In the genomic region with DNA sequence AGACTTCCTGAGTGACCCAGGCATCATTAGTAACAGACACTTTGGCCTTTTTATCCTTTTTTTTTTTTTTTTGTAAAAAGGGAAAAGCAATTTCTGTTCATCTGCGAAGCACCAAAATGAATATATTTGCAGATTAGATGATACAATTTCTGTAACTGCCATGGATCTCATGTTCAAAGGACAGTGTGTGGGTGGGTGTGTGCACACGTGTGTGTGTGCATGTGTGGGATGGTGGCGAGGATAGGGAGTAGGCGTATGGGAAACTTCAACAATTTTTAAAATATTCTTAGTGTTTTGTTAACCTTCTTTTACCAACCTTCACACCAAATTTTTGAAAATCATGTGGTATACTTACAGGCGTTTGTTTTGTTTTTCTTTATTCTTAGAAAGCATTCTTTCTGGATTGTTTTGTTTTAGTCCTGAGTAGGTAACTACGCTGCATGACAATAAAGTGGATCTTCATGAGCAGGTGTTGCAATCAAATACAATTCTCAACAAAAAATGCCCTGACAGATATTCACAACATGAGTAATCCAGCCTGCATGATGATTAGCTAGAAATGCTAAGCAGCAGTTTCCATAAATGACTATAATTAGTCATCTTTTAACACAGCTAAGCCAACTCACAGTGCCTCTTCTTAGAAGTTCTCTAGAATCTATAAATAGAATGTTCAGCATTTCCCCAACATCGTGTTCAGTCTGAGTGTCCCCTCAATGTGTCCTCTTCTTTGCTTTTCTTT, we compare ENCODE assay signal across 8 cellular contexts. TPM values are rescaled to one million over a fixed set of nuclear protein-coding genes. Genes with fewer than 3 reads are reported as not detected.
DNase-seq lines count a peak whose midpoint lies in the region; ATAC-seq and TF ChIP-seq lines count a peak whose summit lies in the region.

No MANE protein-coding gene starts in this region.

- peak; percentile 95 to 97 for ATAC-seq in activated T-cell treated with anti-CD3 and anti-CD28 coated beads, Interleukin-2, amount 50 U/mL, for 72 hours (replicated peaks in 1 of 2)
- peak; percentile 59 for ATAC-seq in HG02981 (IDR thresholded peaks at IDR 0.05; ENCODE audit: unreplicated experiment)

- H3K36me3 Mint-ChIP-seq in activated T-cell treated with anti-CD3 and anti-CD28 coated beads, Interleukin-2, amount 50 U/mL, for 72 hours (ENCODE audit: insufficient read depth in 2 of 2) = no peaks in the 10 kb centered on the region
- H3K36me3 Mint-ChIP-seq in activated T-helper 2 cell treated with anti-CD3 and anti-CD28 coated beads, Interferon-gamma antibody, Interleukin-2, Interleukin-4, amounts not matched to agents 10 μg/mL and 5 μg/mL and 100 μg/mL, durations not matched to agents 14 hours and 24 hours and 36 hours (ENCODE audit: low read depth) = peaks cover 2% of the 10 kb centered on the region
- no peaks in the 10 kb centered on the region for H3K36me3 Mint-ChIP-seq in endothelial cell (ENCODE audit: low read depth, unreplicated experiment)

- H3K27ac Mint-ChIP-seq in activated T-cell treated with anti-CD3 and anti-CD28 coated beads, Interleukin-2, amount 50 U/mL, for 72 hours = peak overlapping the region; percentile 99
- peak overlapping the region; percentile 86 for H3K27ac Mint-ChIP-seq in activated T-helper 2 cell treated with anti-CD3 and anti-CD28 coated beads, Interferon-gamma antibody, Interleukin-2, Interleukin-4, amounts not matched to agents 10 μg/mL and 5 μg/mL and 100 μg/mL, durations not matched to agents 14 hours and 24 hours and 36 hours
- H3K27ac Mint-ChIP-seq in endothelial cell (ENCODE audit: unreplicated experiment) = no peak overlapping the region

- H3K4me1 Mint-ChIP-seq in activated T-cell treated with anti-CD3 and anti-CD28 coated beads, Interleukin-2, amount 50 U/mL, for 72 hours (ENCODE audit: low read depth) = peaks cover 56% of the 10 kb centered on the region
- H3K4me1 Mint-ChIP-seq in activated T-helper 2 cell treated with anti-CD3 and anti-CD28 coated beads, Interferon-gamma antibody, Interleukin-2, Interleukin-4, amounts not matched to agents 10 μg/mL and 5 μg/mL and 100 μg/mL, durations not matched to agents 14 hours and 24 hours and 36 hours (ENCODE audit: low read depth) = peaks cover 34% of the 10 kb centered on the region
- peaks cover 24% of the 10 kb centered on the region for H3K4me1 Mint-ChIP-seq in endothelial cell (ENCODE audit: unreplicated experiment)

- DNase-seq in activated T-cell treated with anti-CD3 and anti-CD28 coated beads, Interleukin-2, amount 50 U/mL, for 72 hours = peak in 1 of 2 donors; percentile 15
- DNase-seq in activated T-cell treated with anti-CD3 and anti-CD28 coated beads, Interleukin-2, amount 50 U/mL, for 48 hours = no peak
- DNase-seq in activated T-helper 2 cell treated with anti-CD3 and anti-CD28 coated beads, Interferon-gamma antibody, Interleukin-2, Interleukin-4, amounts not matched to agents 10 μg/mL and 5 μg/mL and 100 μg/mL, durations not matched to agents 14 hours and 24 hours and 36 hours (ENCODE audit: low spot score) = no peak
- DNase-seq in myocyte (ENCODE audit: low read depth) (peak; percentile 55), HuH-7 (ENCODE audit: low spot score) (no peak), endothelial cell (ENCODE audit: low spot score) (no peak), NCI-H774 (lab: John Stamatoyannopoulos, UW) (no peak)

- intact Hi-C loops in activated T-helper 2 cell treated with anti-CD3 and anti-CD28 coated beads, Interferon-gamma antibody, Interleukin-2, Interleukin-4, amounts not matched to agents 10 μg/mL and 5 μg/mL and 100 μg/mL, durations not matched to agents 14 hours and 24 hours and 36 hours (cut with micrococcal nuclease) = loop anchor here (1.0 to 10.0 kb wide), 6 partner anchors 199 to 494 kb away; a partner anchor contains a TSS

- H3K9me3 Mint-ChIP-seq in activated T-cell treated with anti-CD3 and anti-CD28 coated beads, Interleukin-2, amount 50 U/mL, for 72 hours = no peaks in the 10 kb centered on the region
- H3K9me3 Mint-ChIP-seq in activated T-helper 2 cell treated with anti-CD3 and anti-CD28 coated beads, Interferon-gamma antibody, Interleukin-2, Interleukin-4, amounts not matched to agents 10 μg/mL and 5 μg/mL and 100 μg/mL, durations not matched to agents 14 hours and 24 hours and 36 hours = no peaks in the 10 kb centered on the region
- H3K9me3 Mint-ChIP-seq in endothelial cell (ENCODE audit: unreplicated experiment) = no peaks in the 10 kb centered on the region

- H3K27me3 Mint-ChIP-seq in activated T-cell treated with anti-CD3 and anti-CD28 coated beads, Interleukin-2, amount 50 U/mL, for 72 hours (ENCODE audit: low read depth) = peaks cover 12% of the 10 kb centered on the region
- H3K27me3 Mint-ChIP-seq in activated T-helper 2 cell treated with anti-CD3 and anti-CD28 coated beads, Interferon-gamma antibody, Interleukin-2, Interleukin-4, amounts not matched to agents 10 μg/mL and 5 μg/mL and 100 μg/mL, durations not matched to agents 14 hours and 24 hours and 36 hours (ENCODE audit: low read depth) = peaks cover 2% of the 10 kb centered on the region
- H3K27me3 Mint-ChIP-seq in endothelial cell (ENCODE audit: unreplicated experiment) = peaks cover 7% of the 10 kb centered on the region

- TF ChIP-seq CTCF in endothelial cell (IDR thresholded peaks at IDR 0.05; ENCODE audit: unreplicated experiment) = no peak

- peak overlapping the region; percentile 83 to 91 for H3K4me3 Mint-ChIP-seq in activated T-cell treated with anti-CD3 and anti-CD28 coated beads, Interleukin-2, amount 50 U/mL, for 72 hours
- H3K4me3 Mint-ChIP-seq in activated T-helper 2 cell treated with anti-CD3 and anti-CD28 coated beads, Interferon-gamma antibody, Interleukin-2, Interleukin-4, amounts not matched to agents 10 μg/mL and 5 μg/mL and 100 μg/mL, durations not matched to agents 14 hours and 24 hours and 36 hours (ENCODE audit: low read depth) = peak overlapping the region; percentile 10
- H3K4me3 Mint-ChIP-seq in endothelial cell (ENCODE audit: unreplicated experiment) = no peak overlapping the region

RNA-seq across cellular contexts. Expression of a gene that starts 53.5 kb away (rescaled TPM):
- 1 to 10 TPM; 1.4 to 2.6 TPM for total RNA-seq in activated T-cell treated with anti-CD3 and anti-CD28 coated beads, Interleukin-2, amount 50 U/mL, for 72 hours
- total RNA-seq in activated T-helper 2 cell treated with anti-CD3 and anti-CD28 coated beads, Interferon-gamma antibody, Interleukin-2, Interleukin-4, amounts not matched to agents 10 μg/mL and 5 μg/mL and 100 μg/mL, durations not matched to agents 14 hours and 24 hours and 36 hours = 0.89 and 1.6 TPM in 2 replicates
- 23.2 and 26.3 TPM in 2 replicates for total RNA-seq in myocyte
- polyA plus RNA-seq in myocyte (2012) = 13.1 TPM
- 2.5 TPM for total RNA-seq in endothelial cell (ENCODE audit: unreplicated experiment)
